In genomic region chr6:29232725-29233124, GRCh38 we compare ENCODE assay signal across 31 cellular contexts.
"Had no signal": no experiment of that assay in that cellular context is flagged by ENCODE, and none has a peak within 500 bp of the region (broad histone marks: within the 10 kb centered on the region; RNA-seq: fewer than 3 reads in every experiment).

No MANE protein-coding gene starts in this region.

- H3K27ac Mint-ChIP-seq: activated CD4-positive, alpha-beta memory T cell treated with anti-CD3 and anti-CD28 coated beads, Interleukin-2, amount 10 ng/mL, durations not matched to agents 7 days and 5 days; activated CD4-positive, alpha-beta T cell treated with anti-CD3 and anti-CD28 coated beads, Interleukin-2, amount 10 ng/mL, durations not matched to agents 7 days and 5 days; activated naive CD4-positive, alpha-beta T cell treated with anti-CD3 and anti-CD28 coated beads, Interleukin-2, amount 10 ng/mL, durations not matched to agents 7 days and 5 days; activated naive CD4-positive, alpha-beta T cell treated with anti-CD3 and anti-CD28 coated beads, Interleukin-2, amount 50 U/mL, for 72 hours; activated naive CD8-positive, alpha-beta T cell treated with anti-CD3 and anti-CD28 coated beads, Interleukin-2, amount 10 ng/mL, durations not matched to agents 7 days and 5 days; activated T-cell treated with anti-CD3 and anti-CD28 coated beads, Interleukin-2, amount 50 U/mL, for 24 hours; activated T-cell treated with anti-CD3 and anti-CD28 coated beads, Interleukin-2, amount 50 U/mL, for 72 hours; dendritic cell treated with granulocyte-macrophage colony-stimulating factor and Interleukin-4, amounts not matched to agents 40 ng/mL and 50 ng/mL, for 4 days; endodermal cell; T-cell; T-helper 1 cell treated with Interleukin-12 subunit alpha and Interleukin-12 subunit beta and Interleukin-4 antibody, amounts not matched to agents 30 μg/mL and 1 μg/mL, for 36 hours had no signal

- H3K9me3 ChIP-seq: ascending aorta, esophagus muscularis mucosa, gastrocnemius medialis had no signal

- H3K27ac ChIP-seq: ascending aorta, brain microvascular endothelial cell, coronary artery, dorsolateral prefrontal cortex, esophagus muscularis mucosa, foreskin keratinocyte, gastrocnemius medialis, heart left ventricle had no signal

- H3K4me1 ChIP-seq: ascending aorta, esophagus muscularis mucosa, foreskin keratinocyte, gastrocnemius medialis, heart left ventricle had no signal

- H3K9me3 Mint-ChIP-seq: activated CD4-positive, alpha-beta memory T cell treated with anti-CD3 and anti-CD28 coated beads, Interleukin-2, amount 10 ng/mL, durations not matched to agents 7 days and 5 days; activated CD4-positive, alpha-beta T cell treated with anti-CD3 and anti-CD28 coated beads, Interleukin-2, amount 10 ng/mL, durations not matched to agents 7 days and 5 days; activated naive CD4-positive, alpha-beta T cell treated with anti-CD3 and anti-CD28 coated beads, Interleukin-2, amount 10 ng/mL, durations not matched to agents 7 days and 5 days; activated naive CD4-positive, alpha-beta T cell treated with anti-CD3 and anti-CD28 coated beads, Interleukin-2, amount 50 U/mL, for 72 hours; activated naive CD8-positive, alpha-beta T cell treated with anti-CD3 and anti-CD28 coated beads, Interleukin-2, amount 10 ng/mL, durations not matched to agents 7 days and 5 days; activated T-cell treated with anti-CD3 and anti-CD28 coated beads, Interleukin-2, amount 50 U/mL, for 24 hours; activated T-cell treated with anti-CD3 and anti-CD28 coated beads, Interleukin-2, amount 50 U/mL, for 72 hours; dendritic cell treated with granulocyte-macrophage colony-stimulating factor and Interleukin-4, amounts not matched to agents 40 ng/mL and 50 ng/mL, for 4 days; endodermal cell; T-cell; T-helper 1 cell treated with Interleukin-12 subunit alpha and Interleukin-12 subunit beta and Interleukin-4 antibody, amounts not matched to agents 30 μg/mL and 1 μg/mL, for 36 hours had no signal

- ATAC-seq: activated naive CD4-positive, alpha-beta T cell treated with anti-CD3 and anti-CD28 coated beads, Interleukin-2, amount 50 U/mL, for 72 hours; activated T-cell treated with anti-CD3 and anti-CD28 coated beads, Interleukin-2, amount 50 U/mL, for 72 hours; foreskin keratinocyte; gastrocnemius medialis; heart left ventricle; T-cell had no signal

- H3K4me3 ChIP-seq: ascending aorta, coronary artery, dorsolateral prefrontal cortex, esophagus muscularis mucosa, gastrocnemius medialis, heart left ventricle had no signal

- H3K36me3 ChIP-seq: ascending aorta, brain microvascular endothelial cell, esophagus muscularis mucosa, gastrocnemius medialis, heart left ventricle had no signal

- H3K27me3 ChIP-seq: ascending aorta, brain microvascular endothelial cell, esophagus muscularis mucosa, foreskin keratinocyte, gastrocnemius medialis, heart left ventricle had no signal

- H3K27me3 Mint-ChIP-seq: dendritic cell treated with granulocyte-macrophage colony-stimulating factor and Interleukin-4, amounts not matched to agents 40 ng/mL and 50 ng/mL, for 4 days had no signal

- DNase-seq: activated CD4-positive, alpha-beta memory T cell treated with anti-CD3 and anti-CD28 coated beads, Interleukin-2, amount 10 ng/mL, durations not matched to agents 7 days and 5 days; activated CD4-positive, alpha-beta T cell treated with anti-CD3 and anti-CD28 coated beads for 1 hour; activated CD4-positive, alpha-beta T cell treated with anti-CD3 and anti-CD28 coated beads for 4 hours; activated CD4-positive, alpha-beta T cell treated with anti-CD3 and anti-CD28 coated beads, Interleukin-2, amount 10 ng/mL, durations not matched to agents 7 days and 5 days; activated CD4-positive, alpha-beta T cell treated with anti-CD3 and anti-CD28 coated beads, Interleukin-2, amount 50 U/mL, for 4 hours; activated CD8-positive, alpha-beta memory T cell treated with anti-CD3 and anti-CD28 coated beads, Interleukin-2, amount 50 U/mL, for 48 hours; activated gamma-delta T cell; activated naive CD4-positive, alpha-beta T cell; activated naive CD4-positive, alpha-beta T cell treated with anti-CD3 and anti-CD28 coated beads, Interleukin-2, amount 10 ng/mL, durations not matched to agents 7 days and 5 days; activated naive CD8-positive, alpha-beta T cell treated with anti-CD3 and anti-CD28 coated beads, Interleukin-2, amount 10 ng/mL, durations not matched to agents 7 days and 5 days; activated T-cell treated with anti-CD3 and anti-CD28 coated beads for 4 hours; activated T-cell treated with anti-CD3 and anti-CD28 coated beads, Interleukin-2, amount 50 U/mL, for 24 hours; activated T-cell treated with anti-CD3 and anti-CD28 coated beads, Interleukin-2, amount 50 U/mL, for 72 hours; brain microvascular endothelial cell; dorsolateral prefrontal cortex; effector memory CD4-positive, alpha-beta T cell; endodermal cell; erythroblast; foreskin keratinocyte; gastrocnemius medialis; glutamatergic neuron; heart left ventricle; T-cell; T-helper 9 cell had no signal

- H3K4me3 Mint-ChIP-seq: activated CD4-positive, alpha-beta memory T cell treated with anti-CD3 and anti-CD28 coated beads, Interleukin-2, amount 10 ng/mL, durations not matched to agents 7 days and 5 days; activated CD4-positive, alpha-beta T cell treated with anti-CD3 and anti-CD28 coated beads, Interleukin-2, amount 10 ng/mL, durations not matched to agents 7 days and 5 days; activated naive CD4-positive, alpha-beta T cell treated with anti-CD3 and anti-CD28 coated beads, Interleukin-2, amount 10 ng/mL, durations not matched to agents 7 days and 5 days; activated naive CD8-positive, alpha-beta T cell treated with anti-CD3 and anti-CD28 coated beads, Interleukin-2, amount 10 ng/mL, durations not matched to agents 7 days and 5 days; activated T-cell treated with anti-CD3 and anti-CD28 coated beads, Interleukin-2, amount 50 U/mL, for 24 hours; activated T-cell treated with anti-CD3 and anti-CD28 coated beads, Interleukin-2, amount 50 U/mL, for 72 hours; central memory CD8-positive, alpha-beta T cell; dendritic cell treated with granulocyte-macrophage colony-stimulating factor and Interleukin-4, amounts not matched to agents 40 ng/mL and 50 ng/mL, for 4 days; endodermal cell; T-cell; T-helper 1 cell treated with Interleukin-12 subunit alpha and Interleukin-12 subunit beta and Interleukin-4 antibody, amounts not matched to agents 30 μg/mL and 1 μg/mL, for 36 hours had no signal

- H3K4me1 Mint-ChIP-seq: activated CD4-positive, alpha-beta memory T cell treated with anti-CD3 and anti-CD28 coated beads, Interleukin-2, amount 10 ng/mL, durations not matched to agents 7 days and 5 days; activated CD4-positive, alpha-beta T cell treated with anti-CD3 and anti-CD28 coated beads, Interleukin-2, amount 10 ng/mL, durations not matched to agents 7 days and 5 days; activated naive CD4-positive, alpha-beta T cell treated with anti-CD3 and anti-CD28 coated beads, Interleukin-2, amount 10 ng/mL, durations not matched to agents 7 days and 5 days; activated naive CD8-positive, alpha-beta T cell treated with anti-CD3 and anti-CD28 coated beads, Interleukin-2, amount 10 ng/mL, durations not matched to agents 7 days and 5 days; central memory CD8-positive, alpha-beta T cell had no signal

- H3K36me3 Mint-ChIP-seq: activated naive CD4-positive, alpha-beta T cell treated with anti-CD3 and anti-CD28 coated beads, Interleukin-2, amount 10 ng/mL, durations not matched to agents 7 days and 5 days; activated naive CD4-positive, alpha-beta T cell treated with anti-CD3 and anti-CD28 coated beads, Interleukin-2, amount 50 U/mL, for 72 hours; activated naive CD8-positive, alpha-beta T cell treated with anti-CD3 and anti-CD28 coated beads, Interleukin-2, amount 10 ng/mL, durations not matched to agents 7 days and 5 days; T-cell had no signal
